Comparison of ENCODE assay signal across 21 cellular contexts in genomic region chr6:47027315-47027714, GRCh38. TPM values are rescaled to one million over a fixed set of nuclear protein-coding genes. Genes with fewer than 3 reads are reported as not detected.
"Had no signal": no experiment of that assay in that cellular context is flagged by ENCODE, and none has a peak within 500 bp of the region (broad histone marks: within the 10 kb centered on the region; RNA-seq: fewer than 3 reads in every experiment).

No MANE protein-coding gene starts in this region.

- H3K9me3 ChIP-seq: SK-N-SH had no signal

- DNase-seq: KBM-7, MV-4-11, NCI-H1048, NCI-H1105, NCI-H1417, NCI-H1436 treated with DMSO at 0.1 percent for 48 hours, NCI-H1694 treated with DMSO at 0.1 percent for 48 hours, NCI-H1930, NCI-H2081, NCI-H2107, NCI-H2227 treated with DMSO at 0.1 percent for 48 hours, NCI-H524, NCI-H526 treated with DMSO at 0.1 percent for 48 hours, NCI-H774, RPMI8226, SHP77, SK-N-SH, SW 1271 had no signal

- H3K9ac ChIP-seq: SK-N-SH had no signal

- H3K4me2 ChIP-seq: SK-N-SH had no signal

RNA-seq across cellular contexts. Expression of gene ADGRF1, which starts 14.8 kb away (rescaled TPM):
- total RNA-seq: LHCN-M2, NCI-H460, SK-MEL-5 had no signal
- polyA plus RNA-seq: SK-N-SH had no signal
